Comparison of ENCODE assay signal across 8 cellular contexts in genomic region chr22:49970528-49971231, GRCh38. TPM values are rescaled to one million over a fixed set of nuclear protein-coding genes. Genes with fewer than 3 reads are reported as not detected.
DNase-seq lines count a peak whose midpoint lies in the region; ATAC-seq and TF ChIP-seq lines count a peak whose summit lies in the region.

No MANE protein-coding gene starts in this region.

- no peaks in the 10 kb centered on the region for H3K27me3 ChIP-seq in SJSA1 (replicated peaks)
- H3K27me3 ChIP-seq in neutrophil, result peaks cover 50% of the 10 kb centered on the region

- no peaks in the 10 kb centered on the region for H3K9me3 ChIP-seq in SJSA1 (replicated peaks)
- no peaks in the 10 kb centered on the region for H3K9me3 ChIP-seq in neutrophil

- peak; percentile 95 for DNase-seq in DMS153 (lab: John Stamatoyannopoulos, UW)
- peak; percentile 94 for DNase-seq in HuH-7.5 (ENCODE audit: low spot score)
- DNase-seq in SJSA1 (ENCODE audit: low read depth in 1 of 2, low spot score in 2 of 2), result peak; percentile 96 to 99
- peak; percentile 98 for DNase-seq in activated naive CD4-positive, alpha-beta T cell treated with Interleukin-2 at 50 U/mL for 16 hours
- peak; percentile 81 for DNase-seq in germinal center (ENCODE audit: low spot score)
- peak; percentile 94 for DNase-seq in stromal cell of bone marrow (ENCODE audit: low read depth)

- H3K4me1 ChIP-seq in SJSA1 (replicated peaks) (peaks cover 18% of the 10 kb centered on the region), neutrophil (ENCODE audit: control insufficient read depth in 1 of 2, insufficient read depth in 1 of 2, low read depth in 1 of 2, low read length in 1 of 2) (peaks cover 41 to 50% of the 10 kb centered on the region in 2 experiments)

- TF ChIP-seq CTCF in neutrophil (IDR thresholded peaks at IDR 0.05), result no peak

- ATAC-seq in GM21423 (IDR thresholded peaks at IDR 0.05; ENCODE audit: unreplicated experiment), result peak; percentile 57

- peak overlapping the region; percentile 12; the same call in 1 of the 2 replicates for H3K27ac ChIP-seq in SJSA1
- peak overlapping the region; percentile 36 for H3K27ac ChIP-seq in neutrophil

- H3K4me3 ChIP-seq in SJSA1 (peak overlapping the region; percentile 32), neutrophil (ENCODE audit: low read depth in 1 of 2, low read length in 1 of 2) (peak overlapping the region; percentile 59 to 61)

- peaks cover 9% of the 10 kb centered on the region for H3K36me3 ChIP-seq in SJSA1
- H3K36me3 ChIP-seq in neutrophil, result peaks cover 1% of the 10 kb centered on the region

RNA-seq across cellular contexts. Expression of gene PIM3, which starts 10.1 kb away (rescaled TPM):
- 53.0 and 55.8 TPM in 2 replicates for total RNA-seq in SJSA1 (2014; rRNA removed; shearing (Covaris generic))

RNA-seq across cellular contexts. Expression of gene IL17REL, which starts 41.9 kb away (rescaled TPM):
- not detected in 2 replicates for total RNA-seq in SJSA1 (2014; rRNA removed; shearing (Covaris generic))

RNA-seq across cellular contexts. Expression of gene CRELD2, which starts 52.2 kb away (rescaled TPM):
- 88.0 and 145 TPM in 2 replicates for total RNA-seq in SJSA1 (2014; rRNA removed; shearing (Covaris generic))

RNA-seq across cellular contexts. Expression of gene ALG12, which starts 52.4 kb away (rescaled TPM):
- 10.6 and 19.6 TPM in 2 replicates for total RNA-seq in SJSA1 (2014; rRNA removed; shearing (Covaris generic))

Comparison
In these comparisons a context has a peak if more than half of its experiments do, and no peak if none do; other contexts are left out.
1. Peak in every context shown above with its lines: DNase-seq, ATAC-seq, H3K4me3 ChIP-seq and H3K27ac ChIP-seq.